8 cellular contexts compared by ENCODE assay signal in genomic region chr16:787261-787966, GRCh38. TPM values are rescaled to one million over a fixed set of nuclear protein-coding genes. Genes with fewer than 3 reads are reported as not detected.
DNase-seq lines count a peak whose midpoint lies in the region; ATAC-seq and TF ChIP-seq lines count a peak whose summit lies in the region.

No MANE protein-coding gene starts in this region.

- H3K27ac ChIP-seq in iPS-20b (ENCODE audit: low read length) (no peak overlapping the region), suprapubic skin (peak overlapping the region; percentile 50)

- no peaks in the 10 kb centered on the region for H3K27me3 Mint-ChIP-seq in T-helper 2 cell treated with Interferon-gamma antibody and Interleukin-4, amounts not matched to agents 5 μg/mL and 100 μg/mL, for 36 hours (ENCODE audit: low read depth)
- H3K27me3 Mint-ChIP-seq in activated B cell treated with CpG ODN at 0.5 μM for 24 hours: no peaks in the 10 kb centered on the region

- TF ChIP-seq POLR2A in suprapubic skin (IDR thresholded peaks at IDR 0.05): no peak

- peaks cover 15% of the 10 kb centered on the region for H3K36me3 Mint-ChIP-seq in T-helper 2 cell treated with Interferon-gamma antibody and Interleukin-4, amounts not matched to agents 5 μg/mL and 100 μg/mL, for 36 hours (ENCODE audit: low read depth)
- H3K36me3 Mint-ChIP-seq in activated B cell treated with CpG ODN at 0.5 μM for 24 hours (ENCODE audit: low read depth): peaks cover 21% of the 10 kb centered on the region

- ATAC-seq in activated B cell treated with CpG ODN at 0.5 μM for 24 hours (ENCODE audit: low read depth) (no peak), GM19328 (IDR thresholded peaks at IDR 0.05; ENCODE audit: unreplicated experiment) (no peak)

- peak overlapping the region; percentile 89 for H3K4me3 Mint-ChIP-seq in T-helper 2 cell treated with Interferon-gamma antibody and Interleukin-4, amounts not matched to agents 5 μg/mL and 100 μg/mL, for 36 hours
- H3K4me3 Mint-ChIP-seq in activated B cell treated with CpG ODN at 0.5 μM for 24 hours: peak overlapping the region; percentile 86

- H3K27me3 ChIP-seq in iPS-20b (ENCODE audit: insufficient read depth, low read length) (no peaks in the 10 kb centered on the region), suprapubic skin (peaks cover 6% of the 10 kb centered on the region)

- H3K9me3 ChIP-seq in iPS-20b (ENCODE audit: insufficient read depth, low read depth, low read length) (no peaks in the 10 kb centered on the region), suprapubic skin (no peaks in the 10 kb centered on the region)

- peaks cover 32% of the 10 kb centered on the region for H3K36me3 ChIP-seq in iPS-20b (ENCODE audit: insufficient read depth, low read depth, low read length)
- peaks cover 26% of the 10 kb centered on the region for H3K36me3 ChIP-seq in suprapubic skin

- intact Hi-C loops in activated B cell treated with CpG ODN at 0.5 μM for 24 hours (cut with micrococcal nuclease): loop anchor here (10.0 kb wide), 1 partner anchor 393 kb away; the partner anchor contains the start of gene NME4

- 31% methylated on average over 28 of the region's 48 CpGs for whole genome bisulfite sequencing in suprapubic skin

- no peaks in the 10 kb centered on the region for H3K4me1 ChIP-seq in iPS-20b (ENCODE audit: insufficient read depth, low read length)
- H3K4me1 ChIP-seq in suprapubic skin: peaks cover 43% of the 10 kb centered on the region

- DNase-seq in T-helper 2 cell treated with Interferon-gamma antibody and Interleukin-4, amounts not matched to agents 5 μg/mL and 100 μg/mL, for 36 hours (ENCODE audit: low spot score): no peak
- DNase-seq in T-helper 2 cell: no peak
- DNase-seq in activated B cell treated with CpG ODN at 0.5 μM for 24 hours: no peak
- no peak for DNase-seq in suprapubic skin (ENCODE audit: low spot score in 2 of 2)
- no peak for DNase-seq in cerebellum (ENCODE audit: low spot score)
- no peak for DNase-seq in NCI-H2029 (lab: John Stamatoyannopoulos, UW)

- no peak for TF ChIP-seq CTCF in activated B cell treated with CpG ODN at 0.5 μM for 24 hours (IDR thresholded peaks at IDR 0.05)
- no peak for TF ChIP-seq CTCF in suprapubic skin (IDR thresholded peaks at IDR 0.05)

- H3K9me3 Mint-ChIP-seq in T-helper 2 cell treated with Interferon-gamma antibody and Interleukin-4, amounts not matched to agents 5 μg/mL and 100 μg/mL, for 36 hours: no peaks in the 10 kb centered on the region
- no peaks in the 10 kb centered on the region for H3K9me3 Mint-ChIP-seq in activated B cell treated with CpG ODN at 0.5 μM for 24 hours

- peaks cover 3% of the 10 kb centered on the region for H3K4me1 Mint-ChIP-seq in T-helper 2 cell treated with Interferon-gamma antibody and Interleukin-4, amounts not matched to agents 5 μg/mL and 100 μg/mL, for 36 hours (ENCODE audit: low read depth)
- H3K4me1 Mint-ChIP-seq in activated B cell treated with CpG ODN at 0.5 μM for 24 hours: peaks cover 7% of the 10 kb centered on the region

- peak overlapping the region; percentile 76 for H3K9ac ChIP-seq in iPS-20b (ENCODE audit: low read depth, low read length)

- CTCF ChIA-PET in activated B cell treated with CpG ODN at 0.5 μM for 24 hours (lab: Charles Lee): interaction anchor here (0.8 to 3.2 kb wide), 3 partner anchors 66 to 75 kb away, joined by 3 to 10 read pairs (median 4); partner anchors contain the start of gene ANTKMT

- peak overlapping the region; percentile 75 for H3K27ac Mint-ChIP-seq in T-helper 2 cell treated with Interferon-gamma antibody and Interleukin-4, amounts not matched to agents 5 μg/mL and 100 μg/mL, for 36 hours
- H3K27ac Mint-ChIP-seq in activated B cell treated with CpG ODN at 0.5 μM for 24 hours: peak overlapping the region; percentile 56

- H3K4me3 ChIP-seq in iPS-20b (ENCODE audit: low read length) (peak overlapping the region; percentile 82), suprapubic skin (peak overlapping the region; percentile 72)

- POLR2A ChIA-PET in activated B cell treated with CpG ODN at 0.5 μM for 24 hours (lab: Charles Lee): interaction anchor here (0.7 to 1.9 kb wide), 6 partner anchors 20 to 1177 kb away, joined by 3 to 8 read pairs (median 4); partner anchors contain the start of genes ANTKMT, RPS2, STUB1 and UQCC4

- no peak for TF ChIP-seq EP300 in suprapubic skin (IDR thresholded peaks at IDR 0.05)

RNA-seq across cellular contexts. Expression of gene RPUSD1, which starts 0.8 kb away (rescaled TPM):
- total RNA-seq in activated B cell treated with CpG ODN at 0.5 μM for 24 hours (32.2 and 35.3 TPM in 2 replicates), suprapubic skin (10 to 100 TPM; 13.6 to 27.1 (median 21.8) TPM), cerebellum (9.1 TPM)

RNA-seq across cellular contexts. Expression of gene CHTF18, which starts 1.0 kb away (rescaled TPM):
- 42.4 and 45.5 TPM in 2 replicates for total RNA-seq in activated B cell treated with CpG ODN at 0.5 μM for 24 hours
- total RNA-seq in suprapubic skin: 10 to 100 TPM; 12.6 to 22.3 (median 17.3) TPM
- 12.9 TPM for total RNA-seq in cerebellum

RNA-seq across cellular contexts. Expression of gene GNG13, which starts 13.1 kb away (rescaled TPM):
- total RNA-seq in activated B cell treated with CpG ODN at 0.5 μM for 24 hours: not detected in 2 replicates
- not detected for total RNA-seq in suprapubic skin
- total RNA-seq in cerebellum: not detected

RNA-seq across cellular contexts. Expression of gene MSLN, which starts 26.9 kb away (rescaled TPM):
- not detected in 2 replicates for total RNA-seq in activated B cell treated with CpG ODN at 0.5 μM for 24 hours
- 1 to 10 TPM in 1 of 4 donors, under 1 TPM in 2, not detected in 1; 0.31 to 7.3 (median 0.49) TPM for total RNA-seq in suprapubic skin
- total RNA-seq in cerebellum: not detected

RNA-seq across cellular contexts. Expression of gene CIAO3, which starts 46.6 kb away (rescaled TPM):
- total RNA-seq in activated B cell treated with CpG ODN at 0.5 μM for 24 hours: 42.4 and 43.1 TPM in 2 replicates
- total RNA-seq in suprapubic skin: 100 to 1,000 TPM in 1 of 4 donors, 10 to 100 TPM in 3; 35.2 to 110 (median 52.0) TPM
- 54.3 TPM for total RNA-seq in cerebellum
